30 cellular contexts compared by ENCODE assay signal in genomic region chr6:48419992-48420391, GRCh38.
"Had no signal": no experiment of that assay in that cellular context is flagged by ENCODE, and none has a peak within 500 bp of the region (broad histone marks: within the 10 kb centered on the region; RNA-seq: fewer than 3 reads in every experiment).

No MANE protein-coding gene starts in this region.

- H3K4me2 ChIP-seq: hepatocyte had no signal

- DNase-seq: activated CD4-positive, alpha-beta T cell treated with anti-CD3 and anti-CD28 coated beads, Interleukin-2, amount 50 U/mL, for 1 hour; activated CD8-positive, alpha-beta T cell treated with anti-CD3 and anti-CD28 coated beads for 36 hours; activated naive CD4-positive, alpha-beta T cell; activated T-cell treated with anti-CD3 and anti-CD28 coated beads, Interleukin-2, amount 50 U/mL, for 4 hours; dorsolateral prefrontal cortex; effector memory CD4-positive, alpha-beta T cell; glutamatergic neuron; islet precursor cell; left cardiac atrium; left ventricle myocardium superior; nephron progenitor cell; retina; sigmoid colon; small intestine; stimulated activated CD4-positive, alpha-beta T cell treated with anti-CD3 and anti-CD28 coated beads, Interleukin-4, amount 100 ng/mL, for 4 hours; stimulated activated CD8-positive, alpha-beta memory T cell treated with anti-CD3 and anti-CD28 coated beads, Interleukin-4, amount 100 ng/mL, for 48 hours; stomach; T-helper 2 cell; thyroid gland; upper lobe of left lung had no signal

- H3K27ac Mint-ChIP-seq: activated CD8-positive, alpha-beta T cell treated with anti-CD3 and anti-CD28 coated beads for 36 hours; activated naive CD4-positive, alpha-beta T cell treated with anti-CD3 and anti-CD28 coated beads, Interleukin-2, amount 50 U/mL, for 72 hours; activated T-helper 2 cell treated with anti-CD3 and anti-CD28 coated beads, Interferon-gamma antibody, Interleukin-2, Interleukin-4, amounts not matched to agents 10 μg/mL and 5 μg/mL and 100 μg/mL, durations not matched to agents 14 hours and 24 hours and 36 hours; brain; nephron progenitor cell; progenitor cell of endocrine pancreas; stimulated activated memory B cell treated with anti-CD40 and anti-IgM and Interleukin-4, amounts not matched to agents 10 μg/mL and 1 μg/mL and 100 μg/mL, for 72 hours; WTC11 had no signal

- H3K9me3 ChIP-seq: neutrophil, sigmoid colon, stomach, thyroid gland, upper lobe of left lung had no signal

- H3K4me1 Mint-ChIP-seq: brain; nephron progenitor cell; stimulated activated memory B cell treated with anti-CD40 and anti-IgM and Interleukin-4, amounts not matched to agents 10 μg/mL and 1 μg/mL and 100 μg/mL, for 72 hours had no signal

- H3K27me3 Mint-ChIP-seq: activated CD8-positive, alpha-beta T cell treated with anti-CD3 and anti-CD28 coated beads for 36 hours; brain; progenitor cell of endocrine pancreas; stimulated activated memory B cell treated with anti-CD40 and anti-IgM and Interleukin-4, amounts not matched to agents 10 μg/mL and 1 μg/mL and 100 μg/mL, for 72 hours had no signal

- H3K36me3 Mint-ChIP-seq: activated naive CD4-positive, alpha-beta T cell treated with anti-CD3 and anti-CD28 coated beads, Interleukin-2, amount 50 U/mL, for 72 hours; brain; stimulated activated memory B cell treated with anti-CD40 and anti-IgM and Interleukin-4, amounts not matched to agents 10 μg/mL and 1 μg/mL and 100 μg/mL, for 72 hours had no signal

- H3K4me3 Mint-ChIP-seq: activated CD8-positive, alpha-beta T cell treated with anti-CD3 and anti-CD28 coated beads for 36 hours; activated T-cell treated with anti-CD3 and anti-CD28 coated beads, Interleukin-2, amount 50 U/mL, for 4 hours; brain; nephron progenitor cell; stimulated activated memory B cell treated with anti-CD40 and anti-IgM and Interleukin-4, amounts not matched to agents 10 μg/mL and 1 μg/mL and 100 μg/mL, for 72 hours; WTC11 had no signal

- H3K4me1 ChIP-seq: sigmoid colon, stomach, thyroid gland, upper lobe of left lung had no signal

- H3K36me3 ChIP-seq: cardiac muscle cell, neutrophil, sigmoid colon, stomach, thyroid gland, upper lobe of left lung had no signal

- ATAC-seq: activated CD8-positive, alpha-beta T cell treated with anti-CD3 and anti-CD28 coated beads for 36 hours; activated naive CD4-positive, alpha-beta T cell treated with anti-CD3 and anti-CD28 coated beads, Interleukin-2, amount 50 U/mL, for 72 hours; activated T-cell treated with anti-CD3 and anti-CD28 coated beads, Interleukin-2, amount 50 U/mL, for 4 hours; left cardiac atrium; left ventricle myocardium superior; stimulated activated memory B cell treated with anti-CD40 and anti-IgM and Interleukin-4, amounts not matched to agents 10 μg/mL and 1 μg/mL and 100 μg/mL, for 72 hours; WTC11 had no signal

- H3K27ac ChIP-seq: cardiac muscle cell, coronary artery, hepatocyte, neutrophil, sigmoid colon, stomach, thyroid gland, upper lobe of left lung had no signal

- H3K27me3 ChIP-seq: cardiac muscle cell, dorsolateral prefrontal cortex, hepatocyte, neutrophil, sigmoid colon, stomach, thyroid gland, upper lobe of left lung had no signal

- H3K4me3 ChIP-seq: cardiac muscle cell, coronary artery, dorsolateral prefrontal cortex, hepatocyte, sigmoid colon, stomach, thyroid gland, upper lobe of left lung had no signal

- H2AFZ ChIP-seq: hepatocyte had no signal

- H3K9me3 Mint-ChIP-seq: activated CD8-positive, alpha-beta T cell treated with anti-CD3 and anti-CD28 coated beads for 36 hours; activated T-cell treated with anti-CD3 and anti-CD28 coated beads, Interleukin-2, amount 50 U/mL, for 4 hours had no signal

- H3K79me2 ChIP-seq: hepatocyte had no signal
